7 cellular contexts compared by ENCODE assay signal in genomic region chr6:137866200-137866913, GRCh38. TPM values are rescaled to one million over a fixed set of nuclear protein-coding genes. Genes with fewer than 3 reads are reported as not detected.
DNase-seq lines count a peak whose midpoint lies in the region; ATAC-seq and TF ChIP-seq lines count a peak whose summit lies in the region.

No MANE protein-coding gene starts in this region.

- in situ Hi-C loops in GM13977 (cut with MboI; ENCODE audit: low pct_unique_long_range_greater_than_20kb, low sequenced_read_pairs, unreplicated experiment) = loop anchor here (5.0 kb wide), 2 partner anchors 76 to 159 kb away; no protein-coding TSS in a partner anchor

- H3K4me3 ChIP-seq in HUES48 (ENCODE audit: low read depth, low read length) (peak overlapping the region; percentile 75), prostate gland (peak overlapping the region; percentile 65 to 87)

- DNase-seq in GM13977 (ENCODE audit: low spot score) (peak; percentile 56), Right ventricle myocardium superior (no peak), prostate gland (ENCODE audit: low spot score) (no peak), RPMI8226 (no peak)
- DNase-seq in activated T-helper 1 cell treated with anti-CD3 and anti-CD28 coated beads, Interleukin-12 subunit alpha, Interleukin-12 subunit beta, Interleukin-2, Interleukin-4 antibody, amounts not matched to agents 30 ng/mL and 10 ng/mL and 1 ng/mL, durations not matched to agents 14 hours and 24 hours and 36 hours (ENCODE audit: low spot score) = no peak

- no peak for TF ChIP-seq CTCF in GM13977 (IDR thresholded peaks at IDR 0.05; ENCODE audit: extremely low read depth, insufficient read depth, missing control alignments)
- TF ChIP-seq CTCF in prostate gland (IDR thresholded peaks at IDR 0.05) = no peak

- H3K4me1 Mint-ChIP-seq in activated T-helper 1 cell treated with anti-CD3 and anti-CD28 coated beads, Interleukin-12 subunit alpha, Interleukin-12 subunit beta, Interleukin-2, Interleukin-4 antibody, amounts not matched to agents 30 ng/mL and 10 ng/mL and 1 ng/mL, durations not matched to agents 14 hours and 24 hours and 36 hours (ENCODE audit: low read depth) = peaks cover 53% of the 10 kb centered on the region

- H3K27ac ChIP-seq in HUES48 (ENCODE audit: low read depth, low read length) (peak overlapping the region; percentile 75), prostate gland (peak overlapping the region; percentile 71 to 85)

- peak overlapping the region; percentile 76 for H3K4me3 Mint-ChIP-seq in activated T-helper 1 cell treated with anti-CD3 and anti-CD28 coated beads, Interleukin-12 subunit alpha, Interleukin-12 subunit beta, Interleukin-2, Interleukin-4 antibody, amounts not matched to agents 30 ng/mL and 10 ng/mL and 1 ng/mL, durations not matched to agents 14 hours and 24 hours and 36 hours

- 11% methylated on average over 25 of the region's 25 CpGs for WGBS in prostate gland

- ATAC-seq in GM21576 (IDR thresholded peaks at IDR 0.05; ENCODE audit: unreplicated experiment) (peak; percentile 25), Right ventricle myocardium superior (ENCODE audit: poor library complexity) (peak; percentile 17)

- no peaks in the 10 kb centered on the region for H3K27me3 Mint-ChIP-seq in activated T-helper 1 cell treated with anti-CD3 and anti-CD28 coated beads, Interleukin-12 subunit alpha, Interleukin-12 subunit beta, Interleukin-2, Interleukin-4 antibody, amounts not matched to agents 30 ng/mL and 10 ng/mL and 1 ng/mL, durations not matched to agents 14 hours and 24 hours and 36 hours (ENCODE audit: insufficient read depth)

- H3K36me3 ChIP-seq in HUES48 (ENCODE audit: control insufficient read depth, insufficient read depth, low read length) = no peaks in the 10 kb centered on the region
- H3K36me3 ChIP-seq in prostate gland = no peaks in the 10 kb centered on the region

- no peaks in the 10 kb centered on the region for H3K9me3 Mint-ChIP-seq in activated T-helper 1 cell treated with anti-CD3 and anti-CD28 coated beads, Interleukin-12 subunit alpha, Interleukin-12 subunit beta, Interleukin-2, Interleukin-4 antibody, amounts not matched to agents 30 ng/mL and 10 ng/mL and 1 ng/mL, durations not matched to agents 14 hours and 24 hours and 36 hours

- peaks cover 43% of the 10 kb centered on the region for H3K4me1 ChIP-seq in HUES48 (ENCODE audit: control insufficient read depth, insufficient read depth, low read length)
- H3K4me1 ChIP-seq in prostate gland (replicated peaks) = peaks cover 4% of the 10 kb centered on the region

- H3K9ac ChIP-seq in HUES48 (ENCODE audit: low read depth, low read length) = peak overlapping the region; percentile 55

- H3K27me3 ChIP-seq in HUES48 (ENCODE audit: control insufficient read depth, insufficient read depth, low read length) (peaks cover 27% of the 10 kb centered on the region), prostate gland (replicated peaks; ENCODE audit: insufficient read depth) (no peaks in the 10 kb centered on the region)

- H3K36me3 Mint-ChIP-seq in activated T-helper 1 cell treated with anti-CD3 and anti-CD28 coated beads, Interleukin-12 subunit alpha, Interleukin-12 subunit beta, Interleukin-2, Interleukin-4 antibody, amounts not matched to agents 30 ng/mL and 10 ng/mL and 1 ng/mL, durations not matched to agents 14 hours and 24 hours and 36 hours (ENCODE audit: low read depth) = peaks cover 44% of the 10 kb centered on the region

- TF ChIP-seq POLR2A in prostate gland (IDR thresholded peaks at IDR 0.05) = no peak

- H3K27ac Mint-ChIP-seq in activated T-helper 1 cell treated with anti-CD3 and anti-CD28 coated beads, Interleukin-12 subunit alpha, Interleukin-12 subunit beta, Interleukin-2, Interleukin-4 antibody, amounts not matched to agents 30 ng/mL and 10 ng/mL and 1 ng/mL, durations not matched to agents 14 hours and 24 hours and 36 hours = peak overlapping the region; percentile 88

- intact Hi-C loops in activated T-helper 1 cell treated with anti-CD3 and anti-CD28 coated beads, Interleukin-12 subunit alpha, Interleukin-12 subunit beta, Interleukin-2, Interleukin-4 antibody, amounts not matched to agents 30 ng/mL and 10 ng/mL and 1 ng/mL, durations not matched to agents 14 hours and 24 hours and 36 hours (cut with micrococcal nuclease) = loop anchor here (1.0 to 2.0 kb wide), 4 partner anchors 17 to 150 kb away; no protein-coding TSS in a partner anchor
- intact Hi-C loops in Right ventricle myocardium superior (cut with DNase I) (loop anchor here (2.0 kb wide), 1 partner anchor 158 kb away; no protein-coding TSS in a partner anchor), prostate gland (cut with DNase I) (loop anchor here (5.0 to 10.0 kb wide), 3 partner anchors 64 to 238 kb away; partner anchors contain the start of gene PERP)

- H3K9me3 ChIP-seq in HUES48 (ENCODE audit: control insufficient read depth, insufficient read depth, low read length) (no peaks in the 10 kb centered on the region), prostate gland (no peaks in the 10 kb centered on the region)

RNA-seq across cellular contexts. Expression of gene TNFAIP3, which starts 0.7 kb away (rescaled TPM):
- 250 and 257 TPM in 2 replicates for total RNA-seq in activated T-helper 1 cell treated with anti-CD3 and anti-CD28 coated beads, Interleukin-12 subunit alpha, Interleukin-12 subunit beta, Interleukin-2, Interleukin-4 antibody, amounts not matched to agents 30 ng/mL and 10 ng/mL and 1 ng/mL, durations not matched to agents 14 hours and 24 hours and 36 hours
- total RNA-seq in Right ventricle myocardium superior (4.6 TPM), prostate gland (10 to 100 TPM; 13.0 to 19.9 TPM)

Comparison
In these comparisons a context has a peak if more than half of its experiments do, and no peak if none do; other contexts are left out.
1. RNA of gene TNFAIP3, which starts 0.7 kb away (total RNA-seq): 250 to 257 TPM in activated T-helper 1 cell treated with anti-CD3 and anti-CD28 coated beads, Interleukin-12 subunit alpha, Interleukin-12 subunit beta, Interleukin-2, Interleukin-4 antibody, amounts not matched to agents 30 ng/mL and 10 ng/mL and 1 ng/mL, durations not matched to agents 14 hours and 24 hours and 36 hours; 13.0 to 19.9 TPM in prostate gland and 4.6 TPM in Right ventricle myocardium superior (single experiment); every median in the first group is over 10 times any median in the second.